1 cellular context compared by ENCODE assay signal in the genomic region with DNA sequence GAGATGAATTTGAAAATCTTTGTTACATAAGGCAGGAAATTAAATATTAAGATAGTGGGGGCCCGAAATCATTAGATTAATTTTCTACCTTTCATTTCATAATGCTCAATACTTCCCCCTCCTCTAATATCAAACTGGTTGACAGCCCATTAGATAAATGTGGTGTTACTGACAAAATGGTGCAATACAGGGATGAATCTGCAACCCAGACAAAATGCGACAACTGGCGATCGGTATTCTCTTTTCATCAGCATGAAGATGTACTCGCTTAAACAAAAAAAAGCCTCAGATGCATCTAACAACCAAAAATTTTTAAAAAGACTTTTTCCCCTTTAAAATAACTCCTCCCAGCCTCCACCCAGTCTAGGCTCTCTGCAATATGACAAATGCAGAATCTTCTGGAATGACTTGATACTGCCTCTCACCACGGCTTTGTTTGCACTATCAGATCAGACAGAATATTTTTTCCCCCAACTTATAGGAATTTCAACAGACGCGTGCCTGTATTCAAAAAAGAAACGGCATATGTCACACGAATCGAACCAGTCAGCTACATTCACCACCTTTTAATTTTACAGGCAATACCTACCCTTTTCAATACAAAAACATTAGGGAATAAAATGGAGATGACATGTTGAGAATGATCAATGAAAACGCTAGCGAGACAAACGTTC.
TF ChIP-seq lines count a peak whose summit lies in the region.

No MANE protein-coding gene starts in this region.

TF ChIP-seq in H1, 55 proteins besides CTCF, POLR2A, EP300 and RAD21:
- TF ChIP-seq CHD1 (IDR thresholded peaks at IDR 0.05; ENCODE audit: low read depth, low read length) (peak; percentile 53; the same call in 1 of the 2 replicates), SIN3A (conservative IDR thresholded peaks at IDR 0.05 in 1 of 2, IDR thresholded peaks at IDR 0.05 in 1 of 2; ENCODE audit: low read depth in 1 of 2, low read length in 2 of 2) (no peak), POLR2AphosphoS5 (IDR thresholded peaks at IDR 0.05; ENCODE audit: low read depth, low read length) (no peak), RFX5 (IDR thresholded peaks at IDR 0.05; ENCODE audit: borderline replicate concordance, low read depth, low read length) (no peak), RNF2 (IDR thresholded peaks at IDR 0.05; ENCODE audit: borderline replicate concordance, low read depth, low read length, missing control alignments, poor library complexity, severe bottlenecking) (no peak), SP2 (IDR thresholded peaks at IDR 0.05; ENCODE audit: low read length) (no peak), KDM5A (IDR thresholded peaks at IDR 0.05; ENCODE audit: low read length) (no peak), KDM1A (IDR thresholded peaks at IDR 0.05; ENCODE audit: borderline replicate concordance, low read length) (no peak), SP4 (IDR thresholded peaks at IDR 0.05; ENCODE audit: low read length) (no peak), CHD2 (IDR thresholded peaks at IDR 0.05; ENCODE audit: low read length) (no peak), HDAC2 (IDR thresholded peaks at IDR 0.05; ENCODE audit: borderline replicate concordance in 1 of 2, low read depth in 2 of 2, low read length in 2 of 2) (0 out of 4 replicates have a peak, but pooled peaks of 1 of the 2 experiments have one; percentile 17), CEBPB (IDR thresholded peaks at IDR 0.05; ENCODE audit: low read depth, low read length) (no peak), CTBP2 (IDR thresholded peaks at IDR 0.05; ENCODE audit: borderline replicate concordance, insufficient read depth, insufficient read length, low read length) (no peak), NANOG (IDR thresholded peaks at IDR 0.05; ENCODE audit: insufficient read depth, low read depth, low read length, poor library complexity, severe bottlenecking) (no peak), KDM4A (IDR thresholded peaks at IDR 0.05; ENCODE audit: low read depth, low read length, severe bottlenecking) (no peak), SIRT6 (IDR thresholded peaks at IDR 0.05; ENCODE audit: low read length) (no peak)
